In genomic region chr2:203996692-203997091, GRCh38 we compare ENCODE assay signal across 19 cellular contexts.
DNase-seq lines count a peak whose midpoint lies in the region; ATAC-seq, FAIRE-seq and TF ChIP-seq lines count a peak whose summit lies in the region.
"Had no signal": no experiment of that assay in that cellular context is flagged by ENCODE, and none has a peak within 500 bp of the region (broad histone marks: within the 10 kb centered on the region; RNA-seq: fewer than 3 reads in every experiment).

No MANE protein-coding gene starts in this region.

- no peak for ATAC-seq in activated CD4-positive, alpha-beta T cell treated with anti-CD3 and anti-CD28 coated beads for 36 hours
- no peak for ATAC-seq in activated naive CD8-positive, alpha-beta T cell treated with anti-CD3 and anti-CD28 coated beads, Interleukin-2, amount 50 U/mL, for 24 hours
- ATAC-seq in gastroesophageal sphincter: no peak

- no peak overlapping the region for H4K8ac ChIP-seq in H1 (ENCODE audit: extremely low read depth, insufficient read depth, low read length)

- peaks cover 5% of the 10 kb centered on the region for H3K36me3 Mint-ChIP-seq in activated CD4-positive, alpha-beta T cell treated with anti-CD3 and anti-CD28 coated beads for 36 hours (ENCODE audit: low read depth)
- peaks cover 3% of the 10 kb centered on the region for H3K36me3 Mint-ChIP-seq in activated naive CD8-positive, alpha-beta T cell
- H3K36me3 Mint-ChIP-seq in activated naive CD8-positive, alpha-beta T cell treated with anti-CD3 and anti-CD28 coated beads, Interleukin-2, amount 50 U/mL, for 24 hours (ENCODE audit: low read depth): peaks cover 2% of the 10 kb centered on the region
- no peaks in the 10 kb centered on the region for H3K36me3 Mint-ChIP-seq in activated CD4-positive, alpha-beta memory T cell treated with anti-CD3 and anti-CD28 coated beads for 36 hours
- H3K36me3 Mint-ChIP-seq: CD14-positive monocyte had no signal

- H3K27me3 ChIP-seq in H1 (replicated peaks in 1 of 4; ENCODE audit: control insufficient read depth in 3 of 4, extremely low read depth in 1 of 4, insufficient read depth in 3 of 4, low read length in 3 of 4) (no peaks in the 10 kb centered on the region), gastroesophageal sphincter (no peaks in the 10 kb centered on the region)

- FAIRE-seq in H1 (lab: Jason Lieb, UNC): no peak
- FAIRE-seq: GM12892, HTR-8/SVneo had no signal

- intact Hi-C loops in activated CD4-positive, alpha-beta T cell treated with anti-CD3 and anti-CD28 coated beads for 36 hours (cut with DNase I, micrococcal nuclease): loop anchor here (1.0 to 5.0 kb wide), 7 partner anchors 8 to 264 kb away; no protein-coding TSS in a partner anchor
- intact Hi-C loops in activated CD4-positive, alpha-beta memory T cell treated with anti-CD3 and anti-CD28 coated beads for 36 hours (cut with micrococcal nuclease): loop anchor here (1.0 to 5.0 kb wide), 2 partner anchors 23 to 129 kb away; partner anchors contain the start of gene CTLA4

- no peak overlapping the region for H2BK15ac ChIP-seq in H1 (ENCODE audit: low read length)

- H3K79me2 ChIP-seq in H1 (ENCODE audit: control insufficient read depth in 1 of 2, insufficient read depth in 2 of 2, low read length in 2 of 2): no peaks in the 10 kb centered on the region

- H3K27ac Mint-ChIP-seq in activated CD4-positive, alpha-beta T cell treated with anti-CD3 and anti-CD28 coated beads for 36 hours: peak overlapping the region; percentile 86
- peak overlapping the region; percentile 90 for H3K27ac Mint-ChIP-seq in activated naive CD8-positive, alpha-beta T cell
- H3K27ac Mint-ChIP-seq in activated naive CD8-positive, alpha-beta T cell treated with anti-CD3 and anti-CD28 coated beads, Interleukin-2, amount 50 U/mL, for 24 hours: no peak overlapping the region
- H3K27ac Mint-ChIP-seq in activated CD4-positive, alpha-beta memory T cell treated with anti-CD3 and anti-CD28 coated beads for 36 hours: peak overlapping the region; percentile 82
- H3K27ac Mint-ChIP-seq: CD14-positive monocyte, HFFc6 had no signal

- no peak overlapping the region for H3K4me3 Mint-ChIP-seq in activated CD4-positive, alpha-beta T cell treated with anti-CD3 and anti-CD28 coated beads for 36 hours
- H3K4me3 Mint-ChIP-seq in activated naive CD8-positive, alpha-beta T cell: no peak overlapping the region
- H3K4me3 Mint-ChIP-seq in activated naive CD8-positive, alpha-beta T cell treated with anti-CD3 and anti-CD28 coated beads, Interleukin-2, amount 50 U/mL, for 24 hours: no peak overlapping the region
- no peak overlapping the region for H3K4me3 Mint-ChIP-seq in activated CD4-positive, alpha-beta memory T cell treated with anti-CD3 and anti-CD28 coated beads for 36 hours
- H3K4me3 Mint-ChIP-seq: CD14-positive monocyte; CD8-positive, alpha-beta memory T cell; HFFc6 had no signal

- H3K14ac ChIP-seq in H1 (ENCODE audit: insufficient read length): no peak overlapping the region

- H3K4me1 ChIP-seq in H1 (replicated peaks in 1 of 4; ENCODE audit: control insufficient read depth in 3 of 4, insufficient read depth in 4 of 4, low read length in 3 of 4): no peaks in the 10 kb centered on the region
- peaks cover 0 to 19% (median 0%) of the 10 kb centered on the region in 3 donors for H3K4me1 ChIP-seq in gastroesophageal sphincter

- H4K91ac ChIP-seq in H1 (replicated peaks; ENCODE audit: insufficient read length, low read length): no peak overlapping the region

- no peak overlapping the region for H2AK5ac ChIP-seq in H1 (ENCODE audit: low read depth, low read length)

- H3K36me3 ChIP-seq in H1 (ENCODE audit: control insufficient read depth in 2 of 4, insufficient read depth in 4 of 4, low read length in 3 of 4) (no peaks in the 10 kb centered on the region), gastroesophageal sphincter (no peaks in the 10 kb centered on the region)

- no peak overlapping the region for H3K27ac ChIP-seq in H1 (ENCODE audit: low read depth, low read length)
- H3K27ac ChIP-seq in gastroesophageal sphincter: no peak overlapping the region
- H3K27ac ChIP-seq: 22Rv1 had no signal

- TF ChIP-seq POLR2A in H1 (IDR thresholded peaks at IDR 0.05; ENCODE audit: control extremely low read depth in 1 of 2, low read depth in 2 of 2, low read length in 2 of 2): no peak
- TF ChIP-seq POLR2A in gastroesophageal sphincter (IDR thresholded peaks at IDR 0.05): no peak

- 90% methylated on average over 5 of the region's 5 CpGs; no CpG with 5 or more reads in 1 of the 2 experiments for WGBS in H1 (ENCODE audit: extremely low coverage in 1 of 2, insufficient coverage in 1 of 2, insufficient read length in 1 of 2, insufficient replicate concordance in 2 of 2, low coverage in 1 of 2, low lambda C conversion rate in 2 of 2, missing lambda C conversion rate in 1 of 2), 2 experiments
- 94 to 97% methylated on average over 5 of the region's 5 CpGs for WGBS in gastroesophageal sphincter (ENCODE audit: low coverage in 1 of 2), 2 donors

- H2BK120ac ChIP-seq in H1 (replicated peaks; ENCODE audit: low read depth, low read length): no peak overlapping the region

- no peak overlapping the region for H3K9ac ChIP-seq in H1 (replicated peaks in 1 of 4; ENCODE audit: extremely low read depth in 1 of 4, low read depth in 3 of 4, low read length in 3 of 4)

- no peaks in the 10 kb centered on the region for H3K23me2 ChIP-seq in H1 (ENCODE audit: low read depth, low read length)

- TF ChIP-seq CTCF in H1 (IDR thresholded peaks at IDR 0.05; ENCODE audit: control extremely low read depth in 1 of 3, insufficient read depth in 1 of 3, low read depth in 1 of 3, low read length in 3 of 3): no peak
- no peak for TF ChIP-seq CTCF in gastroesophageal sphincter (IDR thresholded peaks at IDR 0.05)

- H2BK5ac ChIP-seq in H1 (ENCODE audit: low read depth, low read length): no peak overlapping the region

- H3K56ac ChIP-seq in H1 (replicated peaks; ENCODE audit: insufficient read length, low read depth, low read length): no peak overlapping the region

- no peaks in the 10 kb centered on the region for H3K9me3 Mint-ChIP-seq in activated CD4-positive, alpha-beta T cell treated with anti-CD3 and anti-CD28 coated beads for 36 hours (ENCODE audit: low read depth)
- peaks cover 1% of the 10 kb centered on the region for H3K9me3 Mint-ChIP-seq in activated naive CD8-positive, alpha-beta T cell (ENCODE audit: low read depth)
- H3K9me3 Mint-ChIP-seq in activated naive CD8-positive, alpha-beta T cell treated with anti-CD3 and anti-CD28 coated beads, Interleukin-2, amount 50 U/mL, for 24 hours: peaks cover under 1% of the 10 kb centered on the region
- no peaks in the 10 kb centered on the region for H3K9me3 Mint-ChIP-seq in activated CD4-positive, alpha-beta memory T cell treated with anti-CD3 and anti-CD28 coated beads for 36 hours
- H3K9me3 Mint-ChIP-seq: CD8-positive, alpha-beta memory T cell; HFFc6 had no signal

- H2AFZ ChIP-seq in H1 (ENCODE audit: low read length): no peak overlapping the region

- CTCF ChIA-PET in activated CD4-positive, alpha-beta T cell treated with anti-CD3 and anti-CD28 coated beads for 36 hours (lab: Charles Lee): interaction anchor here (0.6 to 2.1 kb wide), 5 partner anchors 10 to 1759 kb away, joined by 3 to 4 read pairs (median 4); no protein-coding TSS in a partner anchor
- CTCF ChIA-PET in activated CD4-positive, alpha-beta memory T cell treated with anti-CD3 and anti-CD28 coated beads for 36 hours (lab: Charles Lee): interaction anchor here (2.7 kb wide), 1 partner anchor 53 kb away, joined by 9 read pairs; no protein-coding TSS in a partner anchor
- CTCF ChIA-PET in H1 (lab: Charles Lee; ENCODE audit: partially characterized antibody): interaction anchor here (1.2 kb wide), 1 partner anchor 11 kb away, joined by 5 read pairs; no protein-coding TSS in a partner anchor

- TF ChIP-seq RAD21 in H1 (IDR thresholded peaks at IDR 0.05 in 1 of 2, conservative IDR thresholded peaks at IDR 0.05 in 1 of 2; ENCODE audit: low read depth in 2 of 2, low read length in 2 of 2): no peak

- DNase-seq in activated CD4-positive, alpha-beta T cell treated with anti-CD3 and anti-CD28 coated beads for 36 hours: no peak
- DNase-seq in activated CD4-positive, alpha-beta T cell treated with anti-CD3 and anti-CD28 coated beads for 1 hour: no peak
- DNase-seq in activated naive CD8-positive, alpha-beta T cell treated with anti-CD3 and anti-CD28 coated beads, Interleukin-2, amount 50 U/mL, for 24 hours: no peak
- no peak for DNase-seq in activated CD4-positive, alpha-beta memory T cell treated with anti-CD3 and anti-CD28 coated beads for 36 hours
- no peak for DNase-seq in H1 (ENCODE audit: low read depth in 1 of 2, low spot score in 2 of 2)
- no peak for DNase-seq in SHP77 treated with DMSO at 0.1 percent for 48 hours (lab: John Stamatoyannopoulos, UW)
- DNase-seq: Caco-2; CD8-positive, alpha-beta memory T cell; DND-41; GDM1; GOT3; HCEC 1CT; HFFc6 had no signal

- peak overlapping the region; percentile 9 for H3K23ac ChIP-seq in H1 (ENCODE audit: insufficient read length)

- peaks cover 52% of the 10 kb centered on the region for H3K4me1 Mint-ChIP-seq in activated CD4-positive, alpha-beta T cell treated with anti-CD3 and anti-CD28 coated beads for 36 hours
- H3K4me1 Mint-ChIP-seq in activated naive CD8-positive, alpha-beta T cell (ENCODE audit: low read depth): peaks cover 53% of the 10 kb centered on the region
- peaks cover 48% of the 10 kb centered on the region for H3K4me1 Mint-ChIP-seq in activated naive CD8-positive, alpha-beta T cell treated with anti-CD3 and anti-CD28 coated beads, Interleukin-2, amount 50 U/mL, for 24 hours
- peaks cover 50% of the 10 kb centered on the region for H3K4me1 Mint-ChIP-seq in activated CD4-positive, alpha-beta memory T cell treated with anti-CD3 and anti-CD28 coated beads for 36 hours (ENCODE audit: low read depth)

- no peaks in the 10 kb centered on the region for H4K20me1 ChIP-seq in H1 (replicated peaks in 1 of 2; ENCODE audit: control insufficient read depth in 1 of 2, insufficient read depth in 2 of 2, low read length in 2 of 2)

- H3K9me3 ChIP-seq in H1 (ENCODE audit: insufficient read depth in 2 of 2, low read depth in 1 of 2, low read length in 1 of 2): no peaks in the 10 kb centered on the region
- H3K9me3 ChIP-seq in gastroesophageal sphincter: no peaks in the 10 kb centered on the region
- H3K9me3 ChIP-seq: Caco-2 had no signal

- no peak overlapping the region for H3K18ac ChIP-seq in H1 (ENCODE audit: extremely low read depth, low read length)

- no peak overlapping the region for H4K5ac ChIP-seq in H1 (ENCODE audit: insufficient read length, low read depth, low read length)

- H3K27me3 Mint-ChIP-seq in activated CD4-positive, alpha-beta T cell treated with anti-CD3 and anti-CD28 coated beads for 36 hours: no peaks in the 10 kb centered on the region
- no peaks in the 10 kb centered on the region for H3K27me3 Mint-ChIP-seq in activated naive CD8-positive, alpha-beta T cell
- H3K27me3 Mint-ChIP-seq in activated naive CD8-positive, alpha-beta T cell treated with anti-CD3 and anti-CD28 coated beads, Interleukin-2, amount 50 U/mL, for 24 hours: no peaks in the 10 kb centered on the region
- no peaks in the 10 kb centered on the region for H3K27me3 Mint-ChIP-seq in activated CD4-positive, alpha-beta memory T cell treated with anti-CD3 and anti-CD28 coated beads for 36 hours

- TF ChIP-seq EP300 in H1 (IDR thresholded peaks at IDR 0.05; ENCODE audit: borderline replicate concordance in 1 of 2, low read depth in 2 of 2, low read length in 2 of 2) (no peak), gastroesophageal sphincter (IDR thresholded peaks at IDR 0.05) (no peak)

- H3K4me3 ChIP-seq in H1 (ENCODE audit: extremely low read depth in 1 of 4, insufficient read depth in 2 of 4, low read depth in 3 of 4, low read length in 4 of 4) (no peak overlapping the region), gastroesophageal sphincter (no peak overlapping the region)

- no peaks in the 10 kb centered on the region for H3K79me1 ChIP-seq in H1 (ENCODE audit: low read depth, low read length)

- H3K4me2 ChIP-seq in H1 (ENCODE audit: insufficient read depth in 1 of 2, low read depth in 2 of 2, low read length in 2 of 2): no peak overlapping the region

- H2BK12ac ChIP-seq in H1 (ENCODE audit: low read depth, low read length): no peak overlapping the region

- POLR2A ChIA-PET in activated CD4-positive, alpha-beta T cell treated with anti-CD3 and anti-CD28 coated beads for 36 hours (lab: Charles Lee): interaction anchor here (1.0 kb wide), 1 partner anchor 9 kb away, joined by 3 read pairs; no protein-coding TSS in a partner anchor
- POLR2A ChIA-PET in activated CD4-positive, alpha-beta memory T cell treated with anti-CD3 and anti-CD28 coated beads for 36 hours (lab: Charles Lee): interaction anchor here (0.9 to 2.5 kb wide), 4 partner anchors 9 to 23 kb away, joined by 3 to 16 read pairs (median 4); no protein-coding TSS in a partner anchor
- POLR2A ChIA-PET in H1 (lab: Charles Lee; ENCODE audit: partially characterized antibody): no interaction called here

- H3K4ac ChIP-seq in H1 (replicated peaks; ENCODE audit: insufficient read length, low read depth, low read length): no peak overlapping the region

- no peak overlapping the region for H2BK20ac ChIP-seq in H1 (ENCODE audit: low read length)
